Comparison of ENCODE assay signal across 26 cellular contexts in genomic region chr18:48195782-48196181, GRCh38.
"Had no signal": no experiment of that assay in that cellular context is flagged by ENCODE, and none has a peak within 500 bp of the region (broad histone marks: within the 10 kb centered on the region; RNA-seq: fewer than 3 reads in every experiment).

No MANE protein-coding gene starts in this region.

- H3K79me2 ChIP-seq: parathyroid adenoma had no signal

- H3K4me2 ChIP-seq: smooth muscle cell had no signal

- H3K4me3 ChIP-seq: left lung, lower lobe of right lung, psoas muscle, right atrium auricular region, right lobe of liver, smooth muscle cell, stomach, testis, thyroid gland, transverse colon, upper lobe of left lung, vagina had no signal

- H2AFZ ChIP-seq: parathyroid adenoma had no signal

- DNase-seq: immature natural killer cell; kidney; left colon; left lung; lower lobe of right lung; mammary epithelial cell; mesenchymal stem cell; naive thymus-derived CD8-positive, alpha-beta T cell; psoas muscle; right lobe of liver; stimulated activated CD4-positive, alpha-beta T cell treated with anti-CD3 and anti-CD28 coated beads, Interleukin-1b, Interleukin-23, amount 100 ng/mL, for 48 hours; stimulated activated CD4-positive, alpha-beta T cell treated with anti-CD3 and anti-CD28 coated beads, Interleukin-2, amount 100 ng/mL, for 48 hours; stimulated activated CD4-positive, alpha-beta T cell treated with anti-CD3 and anti-CD28 coated beads, Interleukin-4, amount 100 ng/mL, for 4 hours; stimulated activated naive B cell treated with anti-CD40 and anti-IgM and Interleukin-4, amounts not matched to agents 10 μg/mL and 1 μg/mL and 100 μg/mL, for 72 hours; stimulated activated naive CD8-positive, alpha-beta T cell treated with anti-CD3 and anti-CD28 coated beads, Interleukin-15, Interleukin-2, amounts not matched to agents 100 U/mL and 50 U/mL, for 24 hours; stomach; testis; thyroid gland; transverse colon; upper lobe of left lung had no signal

- H3K4me3 Mint-ChIP-seq: immature natural killer cell; naive thymus-derived CD8-positive, alpha-beta T cell; nephron; neural crest cell; stimulated activated naive B cell treated with anti-CD40 and anti-IgM and Interleukin-4, amounts not matched to agents 10 μg/mL and 1 μg/mL and 100 μg/mL, for 72 hours had no signal

- H3K27me3 ChIP-seq: left lung, right atrium auricular region, right lobe of liver, testis, thyroid gland, transverse colon, upper lobe of left lung, vagina had no signal

- H3K27ac ChIP-seq: left lung, lower lobe of right lung, parathyroid adenoma, psoas muscle, right atrium auricular region, right lobe of liver, stomach, testis, transverse colon, upper lobe of left lung, vagina had no signal

- H3K36me3 ChIP-seq: left lung, lower lobe of right lung, right atrium auricular region, right lobe of liver, stomach, thyroid gland, transverse colon, upper lobe of left lung, vagina had no signal

- H3K9me3 Mint-ChIP-seq: nephron had no signal

- H3K36me3 Mint-ChIP-seq: immature natural killer cell; stimulated activated naive B cell treated with anti-CD40 and anti-IgM and Interleukin-4, amounts not matched to agents 10 μg/mL and 1 μg/mL and 100 μg/mL, for 72 hours had no signal

- H3K9ac ChIP-seq: parathyroid adenoma had no signal

- H3K4me1 Mint-ChIP-seq: immature natural killer cell; naive thymus-derived CD8-positive, alpha-beta T cell; stimulated activated naive B cell treated with anti-CD40 and anti-IgM and Interleukin-4, amounts not matched to agents 10 μg/mL and 1 μg/mL and 100 μg/mL, for 72 hours had no signal

- H3K4me1 ChIP-seq: left lung had no signal

- H3K27ac Mint-ChIP-seq: immature natural killer cell; naive thymus-derived CD8-positive, alpha-beta T cell; stimulated activated naive B cell treated with anti-CD40 and anti-IgM and Interleukin-4, amounts not matched to agents 10 μg/mL and 1 μg/mL and 100 μg/mL, for 72 hours had no signal

- H3K9me3 ChIP-seq: left lung, lower lobe of right lung, psoas muscle, right atrium auricular region, right lobe of liver, stomach, testis, thyroid gland, transverse colon, upper lobe of left lung, vagina had no signal
